ENCODE assay signal across 9 cellular contexts in the genomic region with DNA sequence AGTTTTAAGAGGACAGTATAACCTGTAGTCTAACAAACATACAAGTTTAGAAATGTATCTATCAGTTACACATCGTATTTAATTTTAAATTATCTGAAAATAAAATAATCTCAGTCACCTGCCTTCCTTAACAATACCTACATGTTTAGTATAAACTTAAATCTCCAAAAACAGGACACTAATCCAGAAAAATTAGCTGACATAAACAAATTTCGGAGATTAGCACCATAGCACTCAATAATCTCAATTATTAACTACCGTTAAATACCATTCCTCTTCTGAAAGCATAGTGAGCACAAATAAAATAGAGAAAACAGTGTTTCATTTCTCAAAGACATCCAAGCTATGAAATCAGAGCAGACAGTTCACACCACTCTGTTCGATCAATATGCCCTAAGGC.
"Had no signal": no experiment of that assay in that cellular context is flagged by ENCODE, and none has a peak within 500 bp of the region (broad histone marks: within the 10 kb centered on the region; RNA-seq: fewer than 3 reads in every experiment).

No MANE protein-coding gene starts in this region.

- H3K27ac ChIP-seq: HL-60 had no signal

- H3K4me1 Mint-ChIP-seq: GM23338 had no signal

- H3K9me3 ChIP-seq: HAP-1 had no signal

- ATAC-seq: GM23338, HCT116 had no signal

- H3K9me3 Mint-ChIP-seq: GM23338, HFFc6, IgD-negative memory B cell had no signal

- H3K27me3 Mint-ChIP-seq: IgD-negative memory B cell had no signal

- H3K4me2 ChIP-seq: GM23338 had no signal

- H3K27ac Mint-ChIP-seq: GM23338, HFFc6, IgD-negative memory B cell had no signal

- H3K4me3 Mint-ChIP-seq: GM23338, HFFc6, IgD-negative memory B cell had no signal

- H2AFZ ChIP-seq: GM23338 had no signal

- H3K4me3 ChIP-seq: GM23338, HAP-1 had no signal

- DNase-seq: H7, HFFc6, Kasumi-1, KG1 had no signal
